ENCODE assay signal across 8 cellular contexts in the genomic region with DNA sequence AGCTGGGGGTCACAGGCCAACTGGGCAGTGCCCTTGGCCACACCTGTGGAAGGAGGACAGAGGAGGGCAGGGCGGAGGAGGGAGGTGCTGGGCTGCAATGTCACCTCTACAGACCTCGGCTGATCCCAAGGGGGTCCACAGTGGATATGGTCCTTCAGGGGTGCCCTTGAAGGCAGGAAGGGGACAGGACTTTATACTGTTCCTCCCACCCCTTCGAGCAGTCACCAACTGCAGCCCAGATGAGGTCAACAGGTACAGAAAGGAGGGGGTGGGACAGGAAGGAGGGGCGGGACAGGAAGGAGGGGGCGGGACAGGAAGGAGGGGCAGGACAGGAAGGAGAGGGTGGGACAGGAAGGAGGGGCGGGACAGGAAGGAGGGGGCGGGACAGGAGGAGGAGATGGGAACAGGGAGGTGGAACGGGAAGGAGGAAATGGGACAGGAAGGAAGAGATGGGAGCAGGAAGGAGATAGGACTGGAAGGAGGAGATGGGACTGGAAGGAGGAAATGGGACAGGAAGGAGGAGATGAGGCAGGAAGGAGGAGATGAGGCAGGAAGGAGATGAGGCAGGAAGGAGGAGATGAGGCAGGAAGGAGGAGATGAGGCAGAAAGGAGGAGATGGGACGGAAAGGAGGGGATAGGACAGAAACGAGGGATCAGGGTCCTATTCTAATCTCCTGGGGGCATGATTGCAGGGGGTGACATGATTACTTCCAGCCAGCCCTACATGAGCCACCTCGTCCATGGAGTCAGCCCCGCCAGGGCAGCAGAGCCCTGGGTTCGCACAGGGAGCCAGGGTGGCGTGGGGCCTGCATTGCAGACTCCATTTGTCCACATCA. TPM values are rescaled to one million over a fixed set of nuclear protein-coding genes. Genes with fewer than 3 reads are reported as not detected.
DNase-seq lines count a peak whose midpoint lies in the region; ATAC-seq and TF ChIP-seq lines count a peak whose summit lies in the region.

No MANE protein-coding gene starts in this region.

- H3K9me3 ChIP-seq in tibial nerve (no peaks in the 10 kb centered on the region), ascending aorta (no peaks in the 10 kb centered on the region)

- H3K27ac Mint-ChIP-seq in memory B cell: peak overlapping the region; percentile 91

- peak overlapping the region in 1 of 4 donors; percentile 45 for H3K27ac ChIP-seq in tibial nerve
- no peak overlapping the region for H3K27ac ChIP-seq in ascending aorta

- H3K27me3 ChIP-seq in tibial nerve (peaks cover 0 to 3% of the 10 kb centered on the region in 2 donors), ascending aorta (no peaks in the 10 kb centered on the region)

- TF ChIP-seq CTCF in tibial nerve (IDR thresholded peaks at IDR 0.05): no peak
- TF ChIP-seq CTCF in ascending aorta (IDR thresholded peaks at IDR 0.05): no peak

- H3K4me3 Mint-ChIP-seq in memory B cell: peak overlapping the region; percentile 74

- WGBS in tibial nerve, 2 donors: 66 to 70% methylated on average over 13 to 14 of the region's 14 CpGs

- no peaks in the 10 kb centered on the region for H3K9me3 Mint-ChIP-seq in memory B cell

- TF ChIP-seq EP300 in tibial nerve (IDR thresholded peaks at IDR 0.05): no peak

- H3K36me3 Mint-ChIP-seq in memory B cell: no peaks in the 10 kb centered on the region

- H3K36me3 ChIP-seq in tibial nerve (no peaks in the 10 kb centered on the region), ascending aorta (no peaks in the 10 kb centered on the region)

- H3K27me3 Mint-ChIP-seq in memory B cell: no peaks in the 10 kb centered on the region

- H3K4me1 ChIP-seq in tibial nerve (peaks cover 0 to 12% (median 0%) of the 10 kb centered on the region in 4 donors), ascending aorta (peaks cover 0 to 3% of the 10 kb centered on the region in 2 donors)

- DNase-seq in NCI-H748 (lab: John Stamatoyannopoulos, UW; ENCODE audit: unreplicated experiment): peak; percentile 33
- DNase-seq in NCI-H748 treated with DMSO at 0.1 percent for 48 hours (lab: John Stamatoyannopoulos, UW): no peak
- peak; percentile 7 for DNase-seq in OCI-M1 (lab: John Stamatoyannopoulos, UW)
- DNase-seq in activated T-cell treated with anti-CD3 and anti-CD28 coated beads, Interleukin-2, amount 50 U/mL, for 48 hours: peak; percentile 69 to 77
- no peak for DNase-seq in memory B cell (ENCODE audit: low spot score in 2 of 2)
- DNase-seq in tibial nerve (ENCODE audit: low spot score in 2 of 2): no peak
- no peak for DNase-seq in NCI-H510A (lab: John Stamatoyannopoulos, UW)
- DNase-seq in ascending aorta (ENCODE audit: low spot score in 2 of 2): no peak

- TF ChIP-seq POLR2A in tibial nerve (IDR thresholded peaks at IDR 0.05): no peak

- intact Hi-C loops in ascending aorta (cut with DNase I): no loop called here

- H3K4me3 ChIP-seq in tibial nerve (no peak overlapping the region), ascending aorta (no peak overlapping the region)

- ATAC-seq in memory B cell (ENCODE audit: low read depth): peak; percentile 78

- H3K4me1 Mint-ChIP-seq in memory B cell: peaks cover 19% of the 10 kb centered on the region

RNA-seq across cellular contexts. Expression of gene MRGBP, which starts 19.4 kb away (rescaled TPM):
- 10 to 100 TPM; 12.0 to 15.3 (median 13.6) TPM for total RNA-seq in tibial nerve
- total RNA-seq in ascending aorta: 5.7 TPM

RNA-seq across cellular contexts. Expression of gene OGFR, which starts 27.7 kb away (rescaled TPM):
- 100 to 1,000 TPM in 1 of 4 donors, 10 to 100 TPM in 3; 67.1 to 108 (median 80.8) TPM for total RNA-seq in tibial nerve
- total RNA-seq in ascending aorta: 77.4 TPM

RNA-seq across cellular contexts. Expression of gene COL9A3, which starts 39.9 kb away (rescaled TPM):
- total RNA-seq in tibial nerve (10 to 100 TPM; 51.3 to 81.2 (median 63.5) TPM), ascending aorta (13.8 TPM)

Comparison
In these comparisons a context has a peak if more than half of its experiments do, and no peak if none do; other contexts are left out.
1. DNase-seq: peak in NCI-H748 (single experiment), OCI-M1 (single experiment) and activated T-cell treated with anti-CD3 and anti-CD28 coated beads, Interleukin-2, amount 50 U/mL, for 48 hours (2 of 2); none in NCI-H748 treated with DMSO at 0.1 percent for 48 hours (single experiment), memory B cell (0 of 2), tibial nerve (0 of 2), NCI-H510A (single experiment) and ascending aorta (0 of 2).